ENCODE assay signal across 15 cellular contexts in the genomic region with DNA sequence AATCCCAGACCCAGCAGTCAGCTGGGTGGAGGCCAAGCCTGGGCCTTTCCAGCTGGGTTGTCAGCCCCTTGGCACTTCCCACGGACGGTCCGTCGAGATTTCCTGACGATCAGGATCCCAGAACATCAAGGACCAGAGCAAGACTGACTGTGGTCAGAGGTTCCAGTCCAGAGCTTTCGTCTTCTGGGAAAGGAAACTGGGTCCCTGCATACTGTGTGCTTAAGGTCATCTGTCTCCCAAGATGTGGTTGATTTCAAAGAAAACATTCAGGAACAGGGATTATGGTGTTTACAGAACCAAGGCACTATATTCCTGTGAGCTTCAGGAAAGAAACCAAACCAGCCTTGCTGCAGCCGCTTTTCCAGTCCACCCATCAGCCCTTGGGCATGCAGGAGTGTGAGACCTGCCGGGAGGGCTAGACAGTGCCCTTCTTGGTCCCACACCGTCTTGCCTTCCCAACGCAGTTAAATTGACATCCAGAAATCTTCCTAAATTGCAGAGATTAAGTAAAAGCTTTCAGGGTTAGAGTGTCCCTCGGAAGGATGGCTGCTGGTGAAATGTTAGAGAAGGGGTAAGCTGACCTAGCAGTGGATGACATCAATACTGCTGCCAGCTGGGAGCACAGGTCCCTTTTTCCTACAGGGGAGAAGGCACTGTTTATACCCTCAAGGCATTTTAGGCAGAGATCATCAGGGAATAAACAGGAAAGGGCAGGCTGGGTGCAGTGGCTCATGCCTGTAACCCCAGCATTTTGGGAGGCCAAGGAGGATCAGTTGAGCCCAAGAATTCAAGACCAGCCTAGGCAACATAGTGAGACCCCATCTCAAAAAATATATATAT. TPM values are rescaled to one million over a fixed set of nuclear protein-coding genes. Genes with fewer than 3 reads are reported as not detected.
A peak's percentile ranks its signal among the peaks of the same experiment; 100 is the strongest.
DNase-seq lines count a peak whose midpoint lies in the region; ATAC-seq, FAIRE-seq and TF ChIP-seq lines count a peak whose summit lies in the region.
"Had no signal": no experiment of that assay in that cellular context is flagged by ENCODE, and none has a peak within 500 bp of the region (broad histone marks: within the 10 kb centered on the region; RNA-seq: fewer than 3 reads in every experiment).

No MANE protein-coding gene starts in this region.

- H4K20me1 ChIP-seq in astrocyte (ENCODE audit: insufficient read depth, low read length), result no peaks in the 10 kb centered on the region

- TF ChIP-seq CTCF in heart right ventricle (IDR thresholded peaks at IDR 0.05) (no peak), astrocyte (IDR thresholded peaks at IDR 0.05; ENCODE audit: insufficient read depth, low read depth, low read length) (no peak), upper lobe of right lung (IDR thresholded peaks at IDR 0.05) (no peak), BE2C (IDR thresholded peaks at IDR 0.05; ENCODE audit: low read depth, low read length) (no peak)

- DNase-seq in heart right ventricle (no peak), left ventricle myocardium superior (no peak), astrocyte (ENCODE audit: low read depth) (no peak), left kidney (ENCODE audit: low read depth, low spot score) (peak; percentile 21), upper lobe of right lung (no peak), BE2C (no peak)
- no peak for DNase-seq in effector memory CD4-positive, alpha-beta T cell
- DNase-seq: adrenal gland, KG1, NCI-H1694 treated with DMSO at 0.1 percent for 48 hours, NCI-H82 had no signal

- WGBS in heart right ventricle, 2 donors, result 52% methylated on average over 11 of the region's 11 CpGs

- peak overlapping the region in 1 of 10 donors; percentile 15 for H3K27ac ChIP-seq in heart right ventricle
- H3K27ac ChIP-seq in astrocyte (ENCODE audit: low read depth, low read length), result peak overlapping the region; percentile 31
- H3K27ac ChIP-seq in upper lobe of right lung, result peak overlapping the region; percentile 15
- no peak overlapping the region for H3K27ac ChIP-seq in effector memory CD4-positive, alpha-beta T cell (ENCODE audit: insufficient read depth, low read length, poor library complexity, severe bottlenecking)

- peaks cover 3% of the 10 kb centered on the region for H3K27me3 Mint-ChIP-seq in astrocyte (ENCODE audit: low read depth, unreplicated experiment)

- H3K27ac Mint-ChIP-seq in astrocyte (ENCODE audit: unreplicated experiment), result no peak overlapping the region
- H3K27ac Mint-ChIP-seq: WTC11 had no signal

- H3K4me3 Mint-ChIP-seq in astrocyte (ENCODE audit: unreplicated experiment), result no peak overlapping the region
- H3K4me3 Mint-ChIP-seq: WTC11 had no signal

- H3K36me3 ChIP-seq in heart right ventricle (peaks cover 0 to 2% (median 0%) of the 10 kb centered on the region in 9 donors), astrocyte (ENCODE audit: insufficient read depth, low read length) (no peaks in the 10 kb centered on the region), upper lobe of right lung (no peaks in the 10 kb centered on the region), BE2C (no peaks in the 10 kb centered on the region)
- no peaks in the 10 kb centered on the region for H3K36me3 ChIP-seq in effector memory CD4-positive, alpha-beta T cell (ENCODE audit: control insufficient read depth, insufficient read depth, low read length)
- H3K36me3 ChIP-seq: adrenal gland had no signal

- peaks cover 0 to 8% (median 0%) of the 10 kb centered on the region in 9 donors for H3K4me1 ChIP-seq in heart right ventricle
- H3K4me1 ChIP-seq in astrocyte (ENCODE audit: insufficient read depth, low read length), result peaks cover 26% of the 10 kb centered on the region
- no peaks in the 10 kb centered on the region for H3K4me1 ChIP-seq in upper lobe of right lung
- H3K4me1 ChIP-seq in effector memory CD4-positive, alpha-beta T cell (ENCODE audit: control insufficient read depth, insufficient read depth, low read length, poor library complexity, severe bottlenecking), result no peaks in the 10 kb centered on the region
- H3K4me1 ChIP-seq in BE2C, result no peaks in the 10 kb centered on the region
- H3K4me1 ChIP-seq: adrenal gland had no signal

- H2AFZ ChIP-seq in astrocyte (ENCODE audit: low read depth, low read length), result no peak overlapping the region

- ATAC-seq in heart right ventricle, result peak in 5 of 8 donors; percentile 5 to 34 (median 16)
- no peak for ATAC-seq in left ventricle myocardium superior
- no peak for ATAC-seq in upper lobe of right lung
- no peak for ATAC-seq in HG03520 (IDR thresholded peaks at IDR 0.05; ENCODE audit: unreplicated experiment)
- ATAC-seq: left lobe of liver, SK-N-SH treated with all-trans-retinoic acid at 6 μM for 48 hours, WTC11 had no signal

- H3K9me3 ChIP-seq in heart right ventricle (no peaks in the 10 kb centered on the region), astrocyte (ENCODE audit: insufficient read depth, low read depth, low read length) (no peaks in the 10 kb centered on the region), upper lobe of right lung (no peaks in the 10 kb centered on the region), BE2C (no peaks in the 10 kb centered on the region)
- H3K9me3 ChIP-seq in effector memory CD4-positive, alpha-beta T cell (ENCODE audit: control insufficient read depth, low read length), result no peaks in the 10 kb centered on the region
- H3K9me3 ChIP-seq: adrenal gland had no signal

- H3K9ac ChIP-seq in astrocyte (ENCODE audit: low read length), result peak overlapping the region; percentile 0

- intact Hi-C loops in heart right ventricle (cut with DNase I), result no loop called here
- intact Hi-C loops in left ventricle myocardium superior (cut with micrococcal nuclease), result no loop called here
- intact Hi-C loops in upper lobe of right lung (cut with DNase I), result no loop called here

- no peaks in the 10 kb centered on the region for H3K79me2 ChIP-seq in astrocyte (ENCODE audit: insufficient read depth, low read length)

- no peak overlapping the region for H3K4me2 ChIP-seq in astrocyte (ENCODE audit: low read length)

- H3K36me3 Mint-ChIP-seq in astrocyte (ENCODE audit: low read depth, unreplicated experiment), result peaks cover 1% of the 10 kb centered on the region
- H3K36me3 Mint-ChIP-seq: WTC11 had no signal

- H3K4me3 ChIP-seq in heart right ventricle (no peak overlapping the region), astrocyte (ENCODE audit: insufficient read depth, low read depth, low read length) (no peak overlapping the region), upper lobe of right lung (no peak overlapping the region), BE2C (ENCODE audit: low read depth, low read length) (no peak overlapping the region)
- no peak overlapping the region for H3K4me3 ChIP-seq in effector memory CD4-positive, alpha-beta T cell (ENCODE audit: insufficient read depth, low read depth, low read length, poor library complexity, severe bottlenecking)
- H3K4me3 ChIP-seq: adrenal gland had no signal

- H3K4me1 Mint-ChIP-seq in astrocyte (ENCODE audit: low read depth, unreplicated experiment), result peaks cover 29% of the 10 kb centered on the region

- no peak for FAIRE-seq in astrocyte (lab: Jason Lieb, UNC)

- H3K27me3 ChIP-seq in heart right ventricle (no peaks in the 10 kb centered on the region), astrocyte (ENCODE audit: insufficient read depth, low read length) (no peaks in the 10 kb centered on the region), upper lobe of right lung (no peaks in the 10 kb centered on the region), BE2C (no peaks in the 10 kb centered on the region)
- no peaks in the 10 kb centered on the region for H3K27me3 ChIP-seq in effector memory CD4-positive, alpha-beta T cell (replicated peaks; ENCODE audit: control insufficient read depth, insufficient read depth, low read length, poor library complexity, severe bottlenecking)
- H3K27me3 ChIP-seq: adrenal gland had no signal

- no peaks in the 10 kb centered on the region for H3K9me3 Mint-ChIP-seq in astrocyte (ENCODE audit: unreplicated experiment)

RNA-seq across cellular contexts. Expression of a gene that starts 5.0 kb away (rescaled TPM):
- total RNA-seq in heart right ventricle (10 to 100 TPM in 1 of 10 donors, 1 to 10 TPM in 7, not detected in 2; 2.2 to 37.9 (median 3.7) TPM), left ventricle myocardium superior (1.5 TPM), astrocyte (4.9 and 5.8 TPM in 2 replicates), upper lobe of right lung (63.0 TPM)
- 100 to 1,000 TPM in 1 of 2 donors, 10 to 100 TPM in 1; 24.9 to 133 TPM for polyA plus RNA-seq in heart right ventricle
- polyA plus RNA-seq in BE2C (2012; ENCODE audit: insufficient read depth, insufficient read length, low read depth), result 0.91 TPM

RNA-seq across cellular contexts. Expression of a gene that starts 16.7 kb away (rescaled TPM):
- total RNA-seq in heart right ventricle, result 10 to 100 TPM; 24.3 to 42.9 (median 30.2) TPM
- polyA plus RNA-seq in heart right ventricle, result 100 to 1,000 TPM in 1 of 2 donors, 10 to 100 TPM in 1; 47.2 to 115 TPM
- total RNA-seq in left ventricle myocardium superior, result 33.8 TPM
- total RNA-seq in astrocyte, result 81.3 and 85.7 TPM in 2 replicates
- 37.3 TPM for total RNA-seq in upper lobe of right lung
- 104 TPM for polyA plus RNA-seq in BE2C (2012; ENCODE audit: insufficient read depth, insufficient read length, low read depth)

RNA-seq across cellular contexts. Expression of a gene that starts 20.6 kb away (rescaled TPM):
- total RNA-seq in heart right ventricle (10 to 100 TPM in 6 of 10 donors, 1 to 10 TPM in 4; 4.5 to 31.6 (median 13.7) TPM), left ventricle myocardium superior (5.5 TPM), astrocyte (8.6 and 10.8 TPM in 2 replicates), upper lobe of right lung (13.1 TPM)
- polyA plus RNA-seq in heart right ventricle, result 1 to 10 TPM; 5.1 to 8.0 TPM
- 0.12 TPM for polyA plus RNA-seq in BE2C (2012; ENCODE audit: insufficient read depth, insufficient read length, low read depth)

RNA-seq across cellular contexts. Expression of a gene that starts 34.7 kb away (rescaled TPM):
- 10 to 100 TPM in 7 of 10 donors, 1 to 10 TPM in 3; 4.5 to 29.2 (median 12.7) TPM for total RNA-seq in heart right ventricle
- 10 to 100 TPM in 1 of 2 donors, 1 to 10 TPM in 1; 3.4 to 12.7 TPM for polyA plus RNA-seq in heart right ventricle
- 9.9 TPM for total RNA-seq in left ventricle myocardium superior
- 119 and 171 TPM in 2 replicates for total RNA-seq in astrocyte
- total RNA-seq in upper lobe of right lung, result 231 TPM
- polyA plus RNA-seq in BE2C (2012; ENCODE audit: insufficient read depth, insufficient read length, low read depth), result 0.76 TPM

RNA-seq across cellular contexts. Expression of a gene that starts 36.6 kb away (rescaled TPM):
- total RNA-seq in heart right ventricle (1 to 10 TPM in 5 of 10 donors, under 1 TPM in 5; 0.74 to 4.9 (median 1.1) TPM), left ventricle myocardium superior (1.2 TPM), astrocyte (2.2 and 6.4 TPM in 2 replicates), upper lobe of right lung (10.6 TPM)
- 1 to 10 TPM; 1.1 to 2.5 TPM for polyA plus RNA-seq in heart right ventricle
- polyA plus RNA-seq in BE2C (2012; ENCODE audit: insufficient read depth, insufficient read length, low read depth), result 1.2 TPM

Comparison
In these comparisons a context has a peak if more than half of its experiments do, and no peak if none do; other contexts are left out.
1. ATAC-seq: peak in heart right ventricle (5 of 8); none in left ventricle myocardium superior (single experiment), upper lobe of right lung (single experiment) and HG03520 (single experiment).